In genomic region chr1:120844186-120844944, GRCh38 we compare ENCODE assay signal across 9 cellular contexts. TPM values are rescaled to one million over a fixed set of nuclear protein-coding genes. Genes with fewer than 3 reads are reported as not detected.
DNase-seq lines count a peak whose midpoint lies in the region; ATAC-seq, FAIRE-seq and TF ChIP-seq lines count a peak whose summit lies in the region.
"Not testable (repeated sequence)": the region's sequence is repeated elsewhere in the genome, so short reads cannot be mapped to it uniquely, and the experiment has no call there.
"Had no signal": no experiment of that assay in that cellular context is flagged by ENCODE, and none has a peak within 500 bp of the region (broad histone marks: within the 10 kb centered on the region; RNA-seq: fewer than 3 reads in every experiment).

No MANE protein-coding gene starts in this region.

- FAIRE-seq in endothelial cell of umbilical vein (lab: Jason Lieb, UNC): not testable (repeated sequence)

- H3K9me3 ChIP-seq in endothelial cell of umbilical vein (replicated peaks; ENCODE audit: control insufficient read depth, insufficient read depth, low read length); thoracic aorta: not testable (repeated sequence)

- intact Hi-C loops in endothelial cell of umbilical vein (cut with micrococcal nuclease); lower leg skin (cut with DNase I; ENCODE audit: low total_unique reads): not testable (repeated sequence)

- H3K79me2 ChIP-seq in endothelial cell of umbilical vein (ENCODE audit: control insufficient read depth, insufficient read depth, low read length): not testable (repeated sequence)

- not testable (repeated sequence) for H3K4me2 ChIP-seq in endothelial cell of umbilical vein (ENCODE audit: insufficient read depth, low read length)

- TF ChIP-seq CTCF in endothelial cell of umbilical vein (IDR thresholded peaks at IDR 0.05; ENCODE audit: extremely low read depth in 1 of 2, insufficient read depth in 1 of 2, low read depth in 1 of 2, low read length in 2 of 2): peak in 1 of 2 donors; percentile 9
- TF ChIP-seq CTCF in lower leg skin (IDR thresholded peaks at IDR 0.05); thoracic aorta (IDR thresholded peaks at IDR 0.05): not testable (repeated sequence)

- peak overlapping the region in 1 of 3 experiments; percentile 37 for H3K4me3 ChIP-seq in endothelial cell of umbilical vein (replicated peaks in 1 of 3; ENCODE audit: insufficient read depth in 1 of 3, low read depth in 1 of 3, low read length in 3 of 3)
- peak overlapping the region; percentile 25 for H3K4me3 ChIP-seq in lower leg skin (ENCODE audit: low read depth, poor library complexity, severe bottlenecking)
- peak overlapping the region in 5 of 7 experiments; percentile 28 to 47 (median 35) for H3K4me3 ChIP-seq in skin epidermis
- H3K4me3 ChIP-seq in thoracic aorta: not testable (repeated sequence)

- not testable (repeated sequence) for H3K36me3 ChIP-seq in endothelial cell of umbilical vein (ENCODE audit: control insufficient read depth in 2 of 2, extremely low read depth in 1 of 2, insufficient read depth in 2 of 2, low read length in 2 of 2); thoracic aorta

- WGBS in lower leg skin, 2 donors: 1% methylated on average over 24 of the region's 49 CpGs; no CpG with 5 or more reads in 1 of the 2 donors

- H2AFZ ChIP-seq in endothelial cell of umbilical vein (ENCODE audit: low read depth, low read length): not testable (repeated sequence)

- ATAC-seq in thoracic aorta (ENCODE audit: insufficient number of reproducible peaks, low FRiP score, low read depth): not testable (repeated sequence)

- not testable (repeated sequence) for H3K9me1 ChIP-seq in endothelial cell of umbilical vein (replicated peaks; ENCODE audit: control insufficient read depth, extremely low read depth, insufficient read depth, low read length)

- not testable (repeated sequence) for H3K4me1 ChIP-seq in endothelial cell of umbilical vein (ENCODE audit: control insufficient read depth, extremely low read depth, insufficient read depth, low read length); thoracic aorta (ENCODE audit: control insufficient read depth in 1 of 2, low read depth in 2 of 2)

- dilution Hi-C loops in endothelial cell of umbilical vein (cut with MboI; ENCODE audit: extremely low pct_ligation_motif_present, low sequenced_read_pairs): not testable (repeated sequence)

- TF ChIP-seq POLR2A in endothelial cell of umbilical vein (IDR thresholded peaks at IDR 0.05; ENCODE audit: low read depth, low read length); lower leg skin (IDR thresholded peaks at IDR 0.05): not testable (repeated sequence)

- H3K9ac ChIP-seq in endothelial cell of umbilical vein (replicated peaks; ENCODE audit: extremely low read depth, insufficient read depth, low read length): not testable (repeated sequence)

- CTCF ChIA-PET in endothelial cell of umbilical vein (lab: Charles Lee): not testable (repeated sequence)

- not testable (repeated sequence) for H3K27me3 ChIP-seq in endothelial cell of umbilical vein (ENCODE audit: control insufficient read depth in 2 of 2, insufficient read depth in 2 of 2, low read length in 2 of 2); thoracic aorta (replicated peaks; ENCODE audit: insufficient read depth)

- BruUV-seq in endothelial cell of umbilical vein (replicated peaks; lab: Mats Ljungman, UMichigan): not testable (repeated sequence)

- DNase-seq in GM04504 (ENCODE audit: low read depth): peak; percentile 14
- peak; percentile 33 for DNase-seq in NCI-H1105 treated with DMSO at 0.1 percent for 48 hours (lab: John Stamatoyannopoulos, UW)
- peak; percentile 66 for DNase-seq in T-helper 9 cell
- DNase-seq in activated effector memory CD4-positive, alpha-beta T cell treated with anti-CD3 and anti-CD28 coated beads, Interleukin-2, amount 50 U/mL, for 16 hours: peak; percentile 88
- peak; percentile 34 for DNase-seq in endothelial cell of umbilical vein (ENCODE audit: low read depth, low spot score)
- peak in 1 of 2 donors; percentile 62 for DNase-seq in lower leg skin (ENCODE audit: low spot score in 2 of 2)
- DNase-seq in thoracic aorta (ENCODE audit: low spot score): peak; percentile 2

- H3K27ac ChIP-seq in endothelial cell of umbilical vein (ENCODE audit: insufficient read depth, low read depth, low read length): not testable (repeated sequence)
- peak overlapping the region in 12 of 21 experiments; percentile 22 to 89 (median 80) for H3K27ac ChIP-seq in skin epidermis
- peak overlapping the region in 1 of 2 donors; percentile 43 for H3K27ac ChIP-seq in thoracic aorta

- H4K20me1 ChIP-seq in endothelial cell of umbilical vein (replicated peaks; ENCODE audit: control insufficient read depth, extremely low read depth, insufficient read depth, low read length): not testable (repeated sequence)

- POLR2A ChIA-PET in endothelial cell of umbilical vein (lab: Charles Lee): not testable (repeated sequence)

RNA-seq across cellular contexts. Expression of gene PPIAL4A, which starts 45.2 kb away (rescaled TPM):
- total RNA-seq in endothelial cell of umbilical vein: not detected in 2 replicates
- not detected in 2 replicates for polyA plus RNA-seq in endothelial cell of umbilical vein
- polyA plus RNA-seq in endothelial cell of umbilical vein (2011; cell fraction: cytosol; rRNA removed): not detected in 2 replicates
- polyA plus RNA-seq in endothelial cell of umbilical vein (2011; cell fraction: nucleus; rRNA removed): not detected in 2 replicates
- not detected in 2 replicates for polyA plus RNA-seq in endothelial cell of umbilical vein (2012)
- polyA minus RNA-seq in endothelial cell of umbilical vein: not detected in 2 replicates
- polyA minus RNA-seq in endothelial cell of umbilical vein (2011; cell fraction: cytosol; rRNA and poly(A)+ RNA removed): not detected
- not detected in 2 replicates for polyA minus RNA-seq in endothelial cell of umbilical vein (2011; cell fraction: nucleus; rRNA and poly(A)+ RNA removed)
- not detected for total RNA-seq in lower leg skin
- not detected for total RNA-seq in thoracic aorta
- total RNA-seq: sigmoid colon had no signal
- polyA plus RNA-seq: sigmoid colon had no signal
